ENCODE assay signal across 17 cellular contexts in genomic region chr3:4753073-4753691, GRCh38.
DNase-seq lines count a peak whose midpoint lies in the region; ATAC-seq, FAIRE-seq and TF ChIP-seq lines count a peak whose summit lies in the region.
"Had no signal": no experiment of that assay in that cellular context is flagged by ENCODE, and none has a peak within 500 bp of the region (broad histone marks: within the 10 kb centered on the region; RNA-seq: fewer than 3 reads in every experiment).

No MANE protein-coding gene starts in this region.

- TF ChIP-seq EP300 in HepG2 (IDR thresholded peaks at IDR 0.05; ENCODE audit: low read depth in 2 of 2, low read length in 2 of 2) (no peak), HepG2 (CRISPR knock-in tag; IDR thresholded peaks at IDR 0.05; ENCODE audit: borderline replicate concordance) (no peak)

- CTCF ChIA-PET in HepG2 (lab: Yijun Ruan, JAX; ENCODE audit: low intra/inter-chr PET ratio, low total read pairs): no interaction called here

- no peaks in the 10 kb centered on the region for H3K27me3 ChIP-seq in HepG2 (ENCODE audit: control insufficient read depth in 1 of 2, insufficient read depth in 2 of 2, low read length in 2 of 2)
- no peaks in the 10 kb centered on the region for H3K27me3 ChIP-seq in right lobe of liver
- H3K27me3 ChIP-seq in esophagus (ENCODE audit: control insufficient read depth in 1 of 2, insufficient read depth in 2 of 2, low read length in 2 of 2): no peaks in the 10 kb centered on the region
- H3K27me3 ChIP-seq in thyroid gland: no peaks in the 10 kb centered on the region
- H3K27me3 ChIP-seq: spleen had no signal

- in situ Hi-C loops in HepG2 (cut with HindIII; ENCODE audit: extremely low pct_ligation_motif_present, low pct_unique_long_range_greater_than_20kb): no loop called here

- no peak overlapping the region for H3K4me3 Mint-ChIP-seq in IgD-negative memory B cell

- no peak for TF ChIP-seq POLR2A in HepG2 (IDR thresholded peaks at IDR 0.05; ENCODE audit: insufficient read depth in 1 of 2, low read depth in 2 of 2, low read length in 2 of 2)
- no peak for TF ChIP-seq POLR2A in right lobe of liver (IDR thresholded peaks at IDR 0.05)
- TF ChIP-seq POLR2A in thyroid gland (IDR thresholded peaks at IDR 0.05): no peak
- no peak for TF ChIP-seq POLR2A in H54 (IDR thresholded peaks at IDR 0.05; ENCODE audit: low read depth, low read length)

- H3K9ac ChIP-seq in HepG2 (ENCODE audit: insufficient read depth, low read depth, low read length): peak overlapping the region; percentile 39; the same call in 1 of the 2 replicates
- H3K9ac ChIP-seq: GM23248 had no signal

- ATAC-seq in HepG2 (no peak), right lobe of liver (no peak), HG02623 (IDR thresholded peaks at IDR 0.05; ENCODE audit: unreplicated experiment) (no peak)
- ATAC-seq: Panc1 had no signal

- TF ChIP-seq CTCF in HepG2 (CRISPR knock-in tag; IDR thresholded peaks at IDR 0.05) (no peak), right lobe of liver (IDR thresholded peaks at IDR 0.05) (no peak), thyroid gland (IDR thresholded peaks at IDR 0.05) (no peak)

- H4K20me1 ChIP-seq in HepG2 (ENCODE audit: insufficient read depth, low read length): no peaks in the 10 kb centered on the region

- H3K27ac ChIP-seq in HepG2 (ENCODE audit: extremely low read length, insufficient read depth, low read length) (peak overlapping the region; percentile 88), right lobe of liver (no peak overlapping the region), esophagus (ENCODE audit: low read depth in 2 of 2, low read length in 1 of 2) (peak overlapping the region; percentile 86 to 87), thyroid gland (peak overlapping the region in 2 of 3 donors; percentile 1 to 90)
- H3K27ac ChIP-seq: GM23248 had no signal

- no peak for FAIRE-seq in HepG2 (lab: Jason Lieb, UNC)
- FAIRE-seq in H54 (lab: Jason Lieb, UNC): no peak
- FAIRE-seq: bronchial epithelial cell had no signal

- POLR2A ChIA-PET in HepG2 (lab: Yijun Ruan, JAX): interaction anchor here (0.9 to 1.9 kb wide), 5 partner anchors 9 to 443 kb away, joined by 3 to 20 read pairs (median 3); partner anchors contain the start of gene BHLHE40

- TF ChIP-seq RAD21 in HepG2 (CRISPR knock-in tag; IDR thresholded peaks at IDR 0.05): no peak

- no peak for DNase-seq in HepG2 (ENCODE audit: low spot score)
- no peak for DNase-seq in right lobe of liver
- DNase-seq in thyroid gland: no peak
- no peak for DNase-seq in NCI-H2081 (lab: John Stamatoyannopoulos, UW)
- no peak for DNase-seq in H54 (ENCODE audit: insufficient read length, low spot score)
- DNase-seq: activated naive CD4-positive, alpha-beta T cell; effector CD8-positive, alpha-beta T cell; GM23248; NCI-H2081 treated with DMSO at 0.1 percent for 48 hours; NCI-H524 treated with DMSO at 0.1 percent for 48 hours; spleen had no signal

- H3K36me3 ChIP-seq in HepG2 (replicated peaks in 1 of 2; ENCODE audit: control insufficient read depth in 1 of 2, insufficient read depth in 2 of 2, low read length in 2 of 2) (no peaks in the 10 kb centered on the region; a peak in 1 of 5 replicates), right lobe of liver (no peaks in the 10 kb centered on the region), esophagus (ENCODE audit: control insufficient read depth in 2 of 2, insufficient read depth in 2 of 2, low read length in 1 of 2) (no peaks in the 10 kb centered on the region), thyroid gland (no peaks in the 10 kb centered on the region)

- peak overlapping the region in 2 of 3 donors; percentile 50 to 54 for H3K27ac Mint-ChIP-seq in IgD-negative memory B cell
- H3K27ac Mint-ChIP-seq: progenitor cell of endocrine pancreas had no signal

- no peak overlapping the region for H2AFZ ChIP-seq in HepG2 (ENCODE audit: low read length)
- H2AFZ ChIP-seq: GM23248 had no signal

- intact Hi-C loops in HepG2 (cut with micrococcal nuclease; ENCODE audit: unreplicated experiment) (no loop called here), right lobe of liver (cut with DNase I) (no loop called here), thyroid gland (cut with DNase I) (no loop called here)

- H3K4me1 ChIP-seq in HepG2 (ENCODE audit: insufficient read depth, low read length) (peaks cover 77% of the 10 kb centered on the region), right lobe of liver (peaks cover 0 to 63% (median 16%) of the 10 kb centered on the region in 4 donors), esophagus (ENCODE audit: control insufficient read depth in 2 of 2, insufficient read depth in 2 of 2, low read length in 1 of 2) (peaks cover 2 to 4% of the 10 kb centered on the region in 2 donors), thyroid gland (peaks cover 44 to 74% of the 10 kb centered on the region in 2 donors)

- no peaks in the 10 kb centered on the region for H3K79me2 ChIP-seq in HepG2 (ENCODE audit: insufficient read depth, low read length)

- peaks cover 13 to 22% (median 21%) of the 10 kb centered on the region in 3 donors for H3K4me1 Mint-ChIP-seq in IgD-negative memory B cell

- H3K27me3 Mint-ChIP-seq in IgD-negative memory B cell: no peaks in the 10 kb centered on the region

- peak overlapping the region; percentile 54; the same call in 1 of the 2 replicates for H3K4me2 ChIP-seq in HepG2 (ENCODE audit: low read depth, low read length)

- no peaks in the 10 kb centered on the region for H3K9me3 Mint-ChIP-seq in IgD-negative memory B cell

- H3K9me3 ChIP-seq in HepG2 (ENCODE audit: low read length) (no peaks in the 10 kb centered on the region), right lobe of liver (no peaks in the 10 kb centered on the region), esophagus (ENCODE audit: control insufficient read depth in 2 of 2, insufficient read depth in 1 of 2, low read depth in 1 of 2, low read length in 1 of 2) (no peaks in the 10 kb centered on the region), thyroid gland (no peaks in the 10 kb centered on the region)
- H3K9me3 ChIP-seq: spleen had no signal

- H3K36me3 Mint-ChIP-seq in IgD-negative memory B cell: peaks cover 9% of the 10 kb centered on the region

- 100% methylated on average over 13 of the region's 15 CpGs for WGBS in HepG2 (ENCODE audit: low lambda C conversion rate)
- WGBS in right lobe of liver (ENCODE audit: insufficient coverage, low coverage, low lambda C conversion rate, missing lambda C conversion rate): 100% methylated on average over 1 of the region's 15 CpGs
- 97% methylated on average over 15 of the region's 15 CpGs for WGBS in esophagus, 2 donors
- 95 to 97% methylated on average over 12 to 15 of the region's 15 CpGs for WGBS in thyroid gland, 2 donors

- H3K4me3 ChIP-seq in HepG2 (replicated peaks in 1 of 3; ENCODE audit: insufficient read depth in 1 of 3, low read depth in 2 of 3, low read length in 3 of 3) (no peak overlapping the region), right lobe of liver (no peak overlapping the region), esophagus (ENCODE audit: low read depth in 1 of 2, low read length in 2 of 2) (no peak overlapping the region), thyroid gland (replicated peaks in 1 of 3) (no peak overlapping the region)
- H3K4me3 ChIP-seq: GM23248, spleen had no signal

- no TSS peak for BruUV-seq in HepG2 (replicated peaks; lab: Mats Ljungman, UMichigan)

TF ChIP-seq in HepG2, 621 proteins besides CTCF, POLR2A, EP300 and RAD21 (continues in another document):
- TF ChIP-seq ZNF781 (CRISPR knock-in tag; IDR thresholded peaks at IDR 0.05; ENCODE audit: borderline replicate concordance, not compliant biosample characterization) (peak; percentile 7), ZNF235 (CRISPR knock-in tag; IDR thresholded peaks at IDR 0.05; ENCODE audit: borderline replicate concordance) (0 out of 2 replicates have a peak, but pooled peaks have one; percentile 33), EHMT2 (IDR thresholded peaks at IDR 0.05; ENCODE audit: borderline replicate concordance, low read depth, low read length) (no peak), ZNF513 (CRISPR knock-in tag; conservative IDR thresholded peaks at IDR 0.05) (no peak), ZFP91 (CRISPR knock-in tag; IDR thresholded peaks at IDR 0.05; ENCODE audit: borderline replicate concordance) (0 out of 2 replicates have a peak, but pooled peaks have one; percentile 0), EED (CRISPR knock-in tag; IDR thresholded peaks at IDR 0.05) (peak; percentile 72; the same call in 1 of the 2 replicates), ZNF775 (CRISPR knock-in tag; IDR thresholded peaks at IDR 0.05; ENCODE audit: borderline replicate concordance) (no peak), ZNF160 (CRISPR knock-in tag; IDR thresholded peaks at IDR 0.05) (no peak), CCAR2 (optimal IDR thresholded peaks at IDR 0.05; ENCODE audit: low read depth, low read length) (no peak), GATAD1 (CRISPR knock-in tag; IDR thresholded peaks at IDR 0.05) (no peak), ZEB1 (IDR thresholded peaks at IDR 0.05; ENCODE audit: insufficient replicate concordance, low read depth) (no peak), ETV6 (CRISPR knock-in tag; conservative IDR thresholded peaks at IDR 0.05) (no peak)

Comparison
In these comparisons a context has a peak if more than half of its experiments do, and no peak if none do; other contexts are left out.
1. H3K27ac ChIP-seq: peak in HepG2 (single experiment), esophagus (2 of 2) and thyroid gland (2 of 3); none in right lobe of liver (0 of 3).